ENCODE assay signal across 8 cellular contexts in genomic region chr4:103934178-103934789, GRCh38.
DNase-seq lines count a peak whose midpoint lies in the region; ATAC-seq, FAIRE-seq and TF ChIP-seq lines count a peak whose summit lies in the region.

No MANE protein-coding gene starts in this region.

- FAIRE-seq in GM12891 (lab: Jason Lieb, UNC) (peak; percentile 5), TTC549 (lab: Jason Lieb, UNC) (peak; percentile 94)

- peak; percentile 63 for ATAC-seq in HG02571 (IDR thresholded peaks at IDR 0.05; ENCODE audit: unreplicated experiment)
- ATAC-seq in activated CD4-positive, CD25-positive, alpha-beta regulatory T cell treated with anti-CD3 and anti-CD28 coated beads, Interleukin-2, amount 50 U/mL, for 24 hours = no peak

- TF ChIP-seq POLR2A in GM12891 (IDR thresholded peaks at IDR 0.05; ENCODE audit: low read depth, low read length) = no peak

- DNase-seq in Ammon's horn (ENCODE audit: low spot score) = peak; percentile 67
- DNase-seq in GM12891 (ENCODE audit: insufficient read length, low spot score) = peak; percentile 22
- DNase-seq in NAMALWA (ENCODE audit: low spot score) = peak; percentile 75
- DNase-seq in globus pallidus (ENCODE audit: low spot score) = peak; percentile 54
- DNase-seq in superior temporal gyrus (ENCODE audit: extremely low spot score) = peak; percentile 93

TF ChIP-seq in GM12891, 5 proteins besides CTCF, POLR2A, EP300 and RAD21:
- TF ChIP-seq TAF1 (IDR thresholded peaks at IDR 0.05; ENCODE audit: low read depth, low read length) (no peak), POLR2AphosphoS5 (IDR thresholded peaks at IDR 0.05; ENCODE audit: low read depth, low read length) (no peak), PAX5 (IDR thresholded peaks at IDR 0.05; ENCODE audit: insufficient read depth, low read length, severe bottlenecking) (no peak), SPI1 (IDR thresholded peaks at IDR 0.05; ENCODE audit: low read depth, low read length) (no peak), POU2F2 (IDR thresholded peaks at IDR 0.05; ENCODE audit: low read depth, low read length) (no peak)

Comparison
In these comparisons a context has a peak if more than half of its experiments do, and no peak if none do; other contexts are left out.
1. DNase-seq: peak in every context shown above with its lines; median percentile 93 in superior temporal gyrus; 75 in NAMALWA; 67 in Ammon's horn; 54 in globus pallidus; 22 in GM12891.